In genomic region chr10:62085821-62086220, GRCh38 we compare ENCODE assay signal across 19 cellular contexts.
DNase-seq lines count a peak whose midpoint lies in the region; ATAC-seq and TF ChIP-seq lines count a peak whose summit lies in the region.
"Had no signal": no experiment of that assay in that cellular context is flagged by ENCODE, and none has a peak within 500 bp of the region (broad histone marks: within the 10 kb centered on the region; RNA-seq: fewer than 3 reads in every experiment).

No MANE protein-coding gene starts in this region.

- H3K9me3 Mint-ChIP-seq in activated naive CD4-positive, alpha-beta T cell treated with anti-CD3 and anti-CD28 coated beads for 36 hours, result no peaks in the 10 kb centered on the region
- H3K9me3 Mint-ChIP-seq in activated CD4-positive, alpha-beta memory T cell treated with anti-CD3 and anti-CD28 coated beads, Interleukin-2, amount 10 ng/mL, durations not matched to agents 7 days and 5 days, result no peaks in the 10 kb centered on the region
- H3K9me3 Mint-ChIP-seq: central memory CD8-positive, alpha-beta T cell; endodermal cell had no signal

- H3K36me3 ChIP-seq in tibial artery, result peaks cover 46 to 57% (median 53%) of the 10 kb centered on the region in 3 donors
- H3K36me3 ChIP-seq: ovary had no signal

- H3K4me1 ChIP-seq in tibial artery, result peaks cover 0 to 75% (median 47%) of the 10 kb centered on the region in 4 donors

- no peaks in the 10 kb centered on the region for H3K27me3 ChIP-seq in tibial artery
- H3K27me3 ChIP-seq: ovary, Peyer's patch had no signal

- peaks cover 77% of the 10 kb centered on the region for H3K4me1 Mint-ChIP-seq in activated naive CD4-positive, alpha-beta T cell treated with anti-CD3 and anti-CD28 coated beads for 36 hours (ENCODE audit: low read depth)
- H3K4me1 Mint-ChIP-seq in activated CD4-positive, alpha-beta memory T cell treated with anti-CD3 and anti-CD28 coated beads, Interleukin-2, amount 10 ng/mL, durations not matched to agents 7 days and 5 days, result peaks cover 83% of the 10 kb centered on the region

- H3K4me3 ChIP-seq in tibial artery, result no peak overlapping the region
- H3K4me3 ChIP-seq: GM12878, ovary, Peyer's patch had no signal

- POLR2A ChIA-PET in activated CD4-positive, alpha-beta memory T cell treated with anti-CD3 and anti-CD28 coated beads, Interleukin-2, amount 10 ng/mL, durations not matched to agents 7 days and 5 days (lab: Charles Lee), result interaction anchor here (1.3 to 8.6 kb wide), 4 partner anchors 19 to 98 kb away, joined by 3 to 151 read pairs (median 6); no protein-coding TSS in a partner anchor

- no peak overlapping the region for H3K4me3 Mint-ChIP-seq in activated naive CD4-positive, alpha-beta T cell treated with anti-CD3 and anti-CD28 coated beads for 36 hours
- H3K4me3 Mint-ChIP-seq in activated CD4-positive, alpha-beta memory T cell treated with anti-CD3 and anti-CD28 coated beads, Interleukin-2, amount 10 ng/mL, durations not matched to agents 7 days and 5 days, result no peak overlapping the region
- H3K4me3 Mint-ChIP-seq: central memory CD8-positive, alpha-beta T cell; endodermal cell had no signal

- H3K27me3 Mint-ChIP-seq in activated naive CD4-positive, alpha-beta T cell treated with anti-CD3 and anti-CD28 coated beads for 36 hours (ENCODE audit: low read depth), result no peaks in the 10 kb centered on the region
- no peaks in the 10 kb centered on the region for H3K27me3 Mint-ChIP-seq in activated CD4-positive, alpha-beta memory T cell treated with anti-CD3 and anti-CD28 coated beads, Interleukin-2, amount 10 ng/mL, durations not matched to agents 7 days and 5 days
- H3K27me3 Mint-ChIP-seq: central memory CD8-positive, alpha-beta T cell had no signal

- H3K27ac ChIP-seq in tibial artery, result peak overlapping the region; percentile 73 to 81

- no peak for ATAC-seq in GM18870 (IDR thresholded peaks at IDR 0.05; ENCODE audit: unreplicated experiment)
- ATAC-seq in GM21381 (IDR thresholded peaks at IDR 0.05; ENCODE audit: unreplicated experiment), result no peak
- ATAC-seq: GM12878, SK-N-SH treated with all-trans-retinoic acid at 6 μM for 48 hours had no signal

- no peak for TF ChIP-seq CTCF in tibial artery (IDR thresholded peaks at IDR 0.05)

- intact Hi-C loops in activated naive CD4-positive, alpha-beta T cell treated with anti-CD3 and anti-CD28 coated beads for 36 hours (cut with micrococcal nuclease), result loop anchor here (2.0 kb wide), 1 partner anchor 47 kb away; no protein-coding TSS in a partner anchor
- intact Hi-C loops in tibial artery (cut with DNase I; ENCODE audit: low total_unique reads), result loop anchor here (10.0 kb wide), 1 partner anchor 181 kb away; the partner anchor contains the start of gene ARID5B

- no peak for DNase-seq in activated naive CD4-positive, alpha-beta T cell treated with anti-CD3 and anti-CD28 coated beads for 36 hours
- no peak for DNase-seq in activated naive CD4-positive, alpha-beta T cell treated with Interleukin-2 at 50 U/mL for 16 hours
- no peak for DNase-seq in activated CD4-positive, alpha-beta memory T cell treated with anti-CD3 and anti-CD28 coated beads, Interleukin-2, amount 10 ng/mL, durations not matched to agents 7 days and 5 days
- peak; percentile 54 for DNase-seq in myocyte (ENCODE audit: low read depth)
- DNase-seq in tibial artery, result no peak
- no peak for DNase-seq in DMS53 (lab: John Stamatoyannopoulos, UW)
- DNase-seq: endodermal cell, KG1, NCI-H1048, NCI-H2107, NCI-H748 treated with DMSO at 0.1 percent for 48 hours, ovary, Peyer's patch, small intestine had no signal

- H3K27ac Mint-ChIP-seq in activated naive CD4-positive, alpha-beta T cell treated with anti-CD3 and anti-CD28 coated beads for 36 hours, result peak overlapping the region; percentile 88
- H3K27ac Mint-ChIP-seq in activated CD4-positive, alpha-beta memory T cell treated with anti-CD3 and anti-CD28 coated beads, Interleukin-2, amount 10 ng/mL, durations not matched to agents 7 days and 5 days, result peak overlapping the region; percentile 75
- H3K27ac Mint-ChIP-seq: endodermal cell had no signal

- peaks cover 84% of the 10 kb centered on the region for H3K36me3 Mint-ChIP-seq in activated naive CD4-positive, alpha-beta T cell treated with anti-CD3 and anti-CD28 coated beads for 36 hours (ENCODE audit: low read depth)
- H3K36me3 Mint-ChIP-seq in activated CD4-positive, alpha-beta memory T cell treated with anti-CD3 and anti-CD28 coated beads, Interleukin-2, amount 10 ng/mL, durations not matched to agents 7 days and 5 days (ENCODE audit: low read depth), result peaks cover 88% of the 10 kb centered on the region

- no peaks in the 10 kb centered on the region for H3K9me3 ChIP-seq in tibial artery
- H3K9me3 ChIP-seq: ovary, Peyer's patch had no signal

- CTCF ChIA-PET in activated naive CD4-positive, alpha-beta T cell treated with anti-CD3 and anti-CD28 coated beads for 36 hours (lab: Charles Lee), result interaction anchor here (0.5 kb wide), 1 partner anchor 85 kb away, joined by 4 read pairs; no protein-coding TSS in a partner anchor
- CTCF ChIA-PET in activated CD4-positive, alpha-beta memory T cell treated with anti-CD3 and anti-CD28 coated beads, Interleukin-2, amount 10 ng/mL, durations not matched to agents 7 days and 5 days (lab: Charles Lee), result no interaction called here
